Comparison of ENCODE assay signal across 14 cellular contexts in the genomic region with DNA sequence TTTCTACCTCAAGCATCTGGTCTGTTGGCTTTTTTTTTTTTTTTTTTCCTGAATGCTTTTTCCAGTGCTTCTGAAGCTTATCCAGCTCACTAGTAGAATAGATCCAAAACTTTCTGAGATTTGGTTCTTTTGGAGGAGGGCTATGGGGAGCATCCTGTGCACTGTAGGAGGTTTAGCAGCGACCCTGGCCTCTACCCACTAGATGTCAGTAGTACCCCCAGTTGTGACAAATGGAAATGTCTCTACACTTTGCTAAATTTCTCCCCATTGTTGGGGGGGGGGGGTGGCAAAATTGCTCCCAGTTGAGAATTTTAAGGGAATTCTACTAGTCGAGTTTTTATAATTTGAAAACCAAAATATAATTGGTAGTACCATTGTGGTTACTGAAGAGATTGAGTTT. TPM values are rescaled to one million over a fixed set of nuclear protein-coding genes. Genes with fewer than 3 reads are reported as not detected.
DNase-seq lines count a peak whose midpoint lies in the region; ATAC-seq, FAIRE-seq and TF ChIP-seq lines count a peak whose summit lies in the region.
"Had no signal": no experiment of that assay in that cellular context is flagged by ENCODE, and none has a peak within 500 bp of the region (broad histone marks: within the 10 kb centered on the region; RNA-seq: fewer than 3 reads in every experiment).

No MANE protein-coding gene starts in this region.

- no peaks in the 10 kb centered on the region for H3K36me3 ChIP-seq in A673 (ENCODE audit: insufficient read depth, low read length, poor library complexity, severe bottlenecking)
- H3K36me3 ChIP-seq in OCI-LY1 (ENCODE audit: insufficient read depth, low read length), result no peaks in the 10 kb centered on the region
- no peaks in the 10 kb centered on the region for H3K36me3 ChIP-seq in pancreas

- H3K27ac ChIP-seq in A673 (ENCODE audit: low read depth, low read length, poor library complexity, severe bottlenecking), result no peak overlapping the region
- H3K27ac ChIP-seq in OCI-LY1 (ENCODE audit: low read depth, low read length, poor library complexity, severe bottlenecking), result no peak overlapping the region
- no peak overlapping the region for H3K27ac ChIP-seq in pancreas
- H3K27ac ChIP-seq: skin epidermis had no signal

- DNase-seq in A673 (ENCODE audit: low spot score) (peak; percentile 28), GM12865 (ENCODE audit: low read depth) (no peak), epithelial cell of esophagus (ENCODE audit: low read depth) (no peak), pancreas (no peak), lower leg skin (ENCODE audit: low spot score in 2 of 2) (no peak), DMS114 treated with DMSO at 0.1 percent for 48 hours (lab: John Stamatoyannopoulos, UW; ENCODE audit: unreplicated experiment) (no peak), pons (ENCODE audit: low spot score) (no peak)
- DNase-seq: activated CD4-positive, alpha-beta T cell treated with anti-CD3 and anti-CD28 coated beads for 1 hour; activated T-cell treated with anti-CD3 and anti-CD28 coated beads, Interleukin-2, amount 50 U/mL, for 48 hours; effector CD8-positive, alpha-beta T cell; naive thymus-derived CD8-positive, alpha-beta T cell had no signal

- H3K4me1 ChIP-seq in A673 (ENCODE audit: insufficient read depth, low read length, poor library complexity, severe bottlenecking), result no peaks in the 10 kb centered on the region
- no peaks in the 10 kb centered on the region for H3K4me1 ChIP-seq in OCI-LY1 (ENCODE audit: insufficient read depth, low read length, severe bottlenecking)
- no peaks in the 10 kb centered on the region for H3K4me1 ChIP-seq in pancreas

- no peaks in the 10 kb centered on the region for H3K9me2 ChIP-seq in OCI-LY1 (ENCODE audit: low read depth, low read length)

- no peaks in the 10 kb centered on the region for H3F3A ChIP-seq in OCI-LY1 (ENCODE audit: insufficient read depth, low read length)

- H2AFZ ChIP-seq in OCI-LY1 (ENCODE audit: low read length), result no peak overlapping the region

- BruUV-seq in A673 (replicated peaks; lab: Mats Ljungman, UMichigan), result no TSS peak

- no peak for FAIRE-seq in pancreas (lab: Jason Lieb, UNC)

- H3K4me3 ChIP-seq in A673 (ENCODE audit: low read depth, low read length, poor library complexity, severe bottlenecking) (no peak overlapping the region), GM12865 (ENCODE audit: low read depth, low read length) (no peak overlapping the region), OCI-LY1 (ENCODE audit: low read depth, low read length, poor library complexity, severe bottlenecking) (no peak overlapping the region), epithelial cell of esophagus (ENCODE audit: low read length) (no peak overlapping the region), pancreas (no peak overlapping the region), lower leg skin (ENCODE audit: low read depth, poor library complexity, severe bottlenecking) (no peak overlapping the region)
- H3K4me3 ChIP-seq: skin epidermis had no signal

- H3K79me2 ChIP-seq in OCI-LY1 (ENCODE audit: insufficient read depth, low read length), result no peaks in the 10 kb centered on the region

- CTCF ChIA-PET in A673 (lab: Charles Lee), result interaction anchor here (0.6 to 1.3 kb wide), 2 partner anchors 12 to 23 kb away, joined by 4 read pairs; a partner anchor contains a TSS

- TF ChIP-seq CTCF in A673 (conservative IDR thresholded peaks at IDR 0.05; ENCODE audit: low read depth, low read length) (peak; percentile 43), GM12865 (IDR thresholded peaks at IDR 0.05; ENCODE audit: insufficient read depth, low read depth, low read length, missing control alignments) (peak; percentile 16), OCI-LY1 (IDR thresholded peaks at IDR 0.05; ENCODE audit: low read length) (peak; percentile 54), epithelial cell of esophagus (IDR thresholded peaks at IDR 0.05; ENCODE audit: insufficient read depth, low read depth, low read length, missing control alignments) (peak; percentile 25), pancreas (IDR thresholded peaks at IDR 0.05) (no peak), lower leg skin (IDR thresholded peaks at IDR 0.05) (no peak)

- POLR2A ChIA-PET in A673 (lab: Charles Lee; ENCODE audit: low non-redundant PET), result interaction anchor here (0.6 kb wide), 1 partner anchor 10 kb away, joined by 14 read pairs; no protein-coding TSS in a partner anchor

- intact Hi-C loops in A673 (cut with micrococcal nuclease; ENCODE audit: unreplicated experiment) (no loop called here), pancreas (cut with DNase I) (no loop called here), lower leg skin (cut with DNase I; ENCODE audit: low total_unique reads) (no loop called here)

- no peaks in the 10 kb centered on the region for H3K9me3 ChIP-seq in A673 (ENCODE audit: low read depth, low read length, poor library complexity, severe bottlenecking)
- H3K9me3 ChIP-seq in OCI-LY1 (ENCODE audit: low read length), result no peaks in the 10 kb centered on the region
- H3K9me3 ChIP-seq in pancreas, result no peaks in the 10 kb centered on the region

- no peaks in the 10 kb centered on the region for H3K27me3 ChIP-seq in A673 (replicated peaks; ENCODE audit: insufficient read depth, low read depth, low read length, poor library complexity)
- H3K27me3 ChIP-seq in OCI-LY1 (ENCODE audit: insufficient read depth, low read length), result no peaks in the 10 kb centered on the region
- H3K27me3 ChIP-seq in pancreas, result no peaks in the 10 kb centered on the region

- ATAC-seq in pancreas, result no peak
- ATAC-seq: naive thymus-derived CD8-positive, alpha-beta T cell had no signal

- 32 to 39% methylated on average over 2 of the region's 2 CpGs for WGBS in pancreas, 2 donors
- WGBS in lower leg skin, 2 donors, result 32 to 34% methylated on average over 2 of the region's 2 CpGs

- H4K20me1 ChIP-seq in OCI-LY1 (ENCODE audit: insufficient read depth, low read length), result no peaks in the 10 kb centered on the region

- H3K9ac ChIP-seq in OCI-LY1 (ENCODE audit: low read length), result no peak overlapping the region

- no peak overlapping the region for H3K4me2 ChIP-seq in OCI-LY1 (ENCODE audit: low read length)

- no peak for TF ChIP-seq POLR2A in lower leg skin (IDR thresholded peaks at IDR 0.05)

RNA-seq across cellular contexts. Expression of a gene that starts 23.0 kb away (rescaled TPM):
- total RNA-seq in A673 (2021), result 136 and 144 TPM in 2 replicates
- 10 to 100 TPM; 25.3 to 46.0 (median 39.3) TPM for total RNA-seq in pancreas
- 10 to 100 TPM; 29.4 to 56.3 TPM for polyA plus RNA-seq in pancreas
- total RNA-seq in lower leg skin, result 100 to 1,000 TPM in 2 of 4 donors, 10 to 100 TPM in 2; 84.6 to 174 (median 95.3) TPM

RNA-seq across cellular contexts. Expression of a gene that starts 55.5 kb away (rescaled TPM):
- total RNA-seq in A673 (2021), result not detected in 2 replicates
- total RNA-seq in pancreas, result 10 to 100 TPM in 3 of 6 donors, 1 to 10 TPM in 3; 6.4 to 19.2 (median 10.5) TPM
- polyA plus RNA-seq in pancreas, result 1 to 10 TPM; 5.0 to 6.8 TPM
- total RNA-seq in lower leg skin, result under 1 TPM; 0.11 to 0.88 (median 0.54) TPM
- total RNA-seq: naive thymus-derived CD8-positive, alpha-beta T cell; subcutaneous adipose tissue had no signal
- polyA plus RNA-seq: naive thymus-derived CD8-positive, alpha-beta T cell had no signal

Comparison
In these comparisons a context has a peak if more than half of its experiments do, and no peak if none do; other contexts are left out.
1. CTCF ChIP-seq: peak in A673 (single experiment), GM12865 (single experiment), OCI-LY1 (single experiment) and epithelial cell of esophagus (single experiment); none in pancreas (0 of 4) and lower leg skin (0 of 3).